ENCODE assay signal across 17 cellular contexts in the genomic region with DNA sequence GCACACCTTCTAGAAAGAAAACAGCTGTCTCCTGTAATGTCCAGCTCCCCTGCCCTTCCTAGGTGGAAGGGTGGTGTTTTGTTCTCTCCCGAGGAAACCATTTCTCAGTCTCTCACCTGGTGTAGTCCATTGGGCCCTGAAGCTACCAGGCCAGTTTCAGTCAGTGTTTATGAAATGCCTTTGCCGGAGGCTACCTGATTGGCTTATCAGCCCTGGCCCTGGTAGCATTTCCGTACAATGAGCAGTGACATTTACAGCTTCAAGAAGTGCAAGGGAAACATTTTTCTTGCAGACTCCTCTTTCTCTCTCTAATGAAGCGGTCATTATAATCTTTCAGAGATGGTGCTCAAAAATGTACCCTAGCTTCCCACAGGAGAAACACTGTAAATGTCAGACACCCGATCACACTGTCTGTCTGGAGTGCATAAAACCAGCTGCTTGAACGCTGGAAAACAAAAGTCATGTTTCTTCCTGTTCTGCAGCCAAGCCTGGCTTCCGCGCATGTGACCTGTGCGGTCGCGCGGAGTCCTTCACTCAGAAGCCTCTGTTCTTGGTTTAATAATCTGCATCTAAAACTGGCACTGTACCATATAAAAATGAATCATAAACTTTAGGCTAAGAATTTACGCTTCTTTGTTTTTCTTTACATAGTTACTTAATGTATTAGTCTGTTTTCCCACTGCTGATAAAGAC. TPM values are rescaled to one million over a fixed set of nuclear protein-coding genes. Genes with fewer than 3 reads are reported as not detected.
DNase-seq lines count a peak whose midpoint lies in the region; ATAC-seq and TF ChIP-seq lines count a peak whose summit lies in the region.
"Had no signal": no experiment of that assay in that cellular context is flagged by ENCODE, and none has a peak within 500 bp of the region (broad histone marks: within the 10 kb centered on the region; RNA-seq: fewer than 3 reads in every experiment).

No MANE protein-coding gene starts in this region.

- H3K4me3 Mint-ChIP-seq in natural killer cell treated with Interleukin-12 subunit alpha and Interleukin-12 subunit beta and Interleukin-15 and Interleukin-18, amount 100 ng/mL, for 72 hours = peak overlapping the region; percentile 57
- H3K4me3 Mint-ChIP-seq in natural killer cell = no peak overlapping the region

- no peak overlapping the region for H3K27ac ChIP-seq in left lung
- no peak overlapping the region for H3K27ac ChIP-seq in adrenal gland
- H3K27ac ChIP-seq: epithelial cell of prostate, gastrocnemius medialis, neutrophil, right atrium auricular region, thyroid gland had no signal

- H3K27me3 Mint-ChIP-seq in natural killer cell treated with Interleukin-12 subunit alpha and Interleukin-12 subunit beta and Interleukin-15 and Interleukin-18, amount 100 ng/mL, for 72 hours = peaks cover 31% of the 10 kb centered on the region in 2 donors
- peaks cover 23 to 41% of the 10 kb centered on the region in 2 donors for H3K27me3 Mint-ChIP-seq in natural killer cell (ENCODE audit: low read depth in 2 of 2)

- no peak for DNase-seq in natural killer cell treated with Interleukin-12 subunit alpha and Interleukin-12 subunit beta and Interleukin-15 and Interleukin-18, amount 100 ng/mL, for 72 hours (ENCODE audit: low spot score)
- DNase-seq in natural killer cell (no peak), left lung (peak in 1 of 2 donors; percentile 34), adrenal gland (no peak), CD1c-positive myeloid dendritic cell (ENCODE audit: extremely low spot score) (no peak)
- DNase-seq in activated CD4-positive, CD25-positive, alpha-beta regulatory T cell treated with anti-CD3 and anti-CD28 coated beads, Interleukin-2, amount 50 U/mL, for 72 hours = peak; percentile 49
- DNase-seq: gastrocnemius medialis; HCEC 1CT; left cardiac atrium; NCI-H1105 treated with DMSO at 0.1 percent for 48 hours; NCI-H526 treated with DMSO at 0.1 percent for 48 hours; stimulated activated CD4-positive, alpha-beta T cell treated with anti-CD3 and anti-CD28 coated beads, Interleukin-12 subunit alpha, Interleukin-12 subunit beta, amount 100 ng/mL, for 4 hours; thyroid gland had no signal

- no peaks in the 10 kb centered on the region for H3K9me3 Mint-ChIP-seq in natural killer cell treated with Interleukin-12 subunit alpha and Interleukin-12 subunit beta and Interleukin-15 and Interleukin-18, amount 100 ng/mL, for 72 hours
- no peaks in the 10 kb centered on the region for H3K9me3 Mint-ChIP-seq in natural killer cell

- no peaks in the 10 kb centered on the region for H3K9me3 ChIP-seq in left lung
- H3K9me3 ChIP-seq in adrenal gland (replicated peaks in 1 of 3) = no peaks in the 10 kb centered on the region
- H3K9me3 ChIP-seq: gastrocnemius medialis, neutrophil, thyroid gland had no signal

- TF ChIP-seq POLR2A in adrenal gland (IDR thresholded peaks at IDR 0.05) = no peak

- TF ChIP-seq CTCF in natural killer cell (IDR thresholded peaks at IDR 0.05) (no peak), left lung (IDR thresholded peaks at IDR 0.05) (no peak), adrenal gland (IDR thresholded peaks at IDR 0.05) (no peak)

- peaks cover 0 to 7% of the 10 kb centered on the region in 2 donors for H3K4me1 Mint-ChIP-seq in natural killer cell treated with Interleukin-12 subunit alpha and Interleukin-12 subunit beta and Interleukin-15 and Interleukin-18, amount 100 ng/mL, for 72 hours (ENCODE audit: low read depth in 2 of 2)
- H3K4me1 Mint-ChIP-seq in natural killer cell = no peaks in the 10 kb centered on the region

- H3K36me3 ChIP-seq in left lung (no peaks in the 10 kb centered on the region), adrenal gland (replicated peaks in 1 of 2) (no peaks in the 10 kb centered on the region)
- H3K36me3 ChIP-seq: gastrocnemius medialis, neutrophil, right atrium auricular region, thyroid gland had no signal

- intact Hi-C loops in natural killer cell (cut with micrococcal nuclease) = no loop called here
- intact Hi-C loops in left lung (cut with DNase I) = no loop called here
- intact Hi-C loops in adrenal gland (cut with DNase I) = no loop called here

- H3K27me3 ChIP-seq in left lung (no peaks in the 10 kb centered on the region), adrenal gland (no peaks in the 10 kb centered on the region)
- H3K27me3 ChIP-seq: right atrium auricular region, thyroid gland had no signal

- H3K36me3 Mint-ChIP-seq in natural killer cell treated with Interleukin-12 subunit alpha and Interleukin-12 subunit beta and Interleukin-15 and Interleukin-18, amount 100 ng/mL, for 72 hours = no peaks in the 10 kb centered on the region
- H3K36me3 Mint-ChIP-seq in natural killer cell = no peaks in the 10 kb centered on the region

- H3K4me3 ChIP-seq in left lung = no peak overlapping the region
- no peak overlapping the region for H3K4me3 ChIP-seq in adrenal gland
- H3K4me3 ChIP-seq: gastrocnemius medialis, right atrium auricular region, thyroid gland had no signal

- H3K4me1 ChIP-seq in left lung = no peaks in the 10 kb centered on the region
- H3K4me1 ChIP-seq in adrenal gland (replicated peaks in 1 of 2) = no peaks in the 10 kb centered on the region
- H3K4me1 ChIP-seq: gastrocnemius medialis, right atrium auricular region, thyroid gland had no signal

- H3K27ac Mint-ChIP-seq in natural killer cell treated with Interleukin-12 subunit alpha and Interleukin-12 subunit beta and Interleukin-15 and Interleukin-18, amount 100 ng/mL, for 72 hours = peak overlapping the region in 1 of 2 donors; percentile 57
- H3K27ac Mint-ChIP-seq in natural killer cell = no peak overlapping the region

- ATAC-seq in natural killer cell treated with Interleukin-12 subunit alpha and Interleukin-12 subunit beta and Interleukin-15 and Interleukin-18, amount 100 ng/mL, for 72 hours = no peak
- ATAC-seq in natural killer cell (no peak), left lung (peak; percentile 58), GM21786 (IDR thresholded peaks at IDR 0.05; ENCODE audit: unreplicated experiment) (no peak)
- ATAC-seq: gastrocnemius medialis, left cardiac atrium had no signal

- WGBS in adrenal gland, 4 donors = 51 to 72% (median 61%) methylated on average over 13 of the region's 13 CpGs

RNA-seq across cellular contexts. Expression of a gene that starts 28.4 kb away (rescaled TPM):
- total RNA-seq in natural killer cell treated with Interleukin-12 subunit alpha and Interleukin-12 subunit beta and Interleukin-15 and Interleukin-18, amount 100 ng/mL, for 72 hours = 1 to 10 TPM; 3.5 to 5.2 TPM
- total RNA-seq in natural killer cell (10 to 100 TPM; 11.3 to 13.1 (median 11.5) TPM), left lung (10 to 100 TPM; 15.4 TPM), adrenal gland (10 to 100 TPM; 11.4 to 25.1 (median 14.0) TPM)
- 10 to 100 TPM in 2 of 3 donors, 1 to 10 TPM in 1; 9.0 to 13.2 (median 10.5) TPM for polyA plus RNA-seq in adrenal gland
